In genomic region chr9:123044556-123044955, GRCh38 we compare ENCODE assay signal across 15 cellular contexts. TPM values are rescaled to one million over a fixed set of nuclear protein-coding genes. Genes with fewer than 3 reads are reported as not detected.
A peak's percentile ranks its signal among the peaks of the same experiment; 100 is the strongest.
DNase-seq lines count a peak whose midpoint lies in the region; ATAC-seq, FAIRE-seq and TF ChIP-seq lines count a peak whose summit lies in the region.
"Had no signal": no experiment of that assay in that cellular context is flagged by ENCODE, and none has a peak within 500 bp of the region (broad histone marks: within the 10 kb centered on the region; RNA-seq: fewer than 3 reads in every experiment).

No MANE protein-coding gene starts in this region.

- H3K27me3 ChIP-seq in ascending aorta (no peaks in the 10 kb centered on the region), transverse colon (no peaks in the 10 kb centered on the region), GM23338 (ENCODE audit: insufficient read depth) (no peaks in the 10 kb centered on the region), adrenal gland (no peaks in the 10 kb centered on the region)

- no peak for TF ChIP-seq EP300 in transverse colon (IDR thresholded peaks at IDR 0.05; ENCODE audit: low read depth)

- H3K9me3 ChIP-seq in ascending aorta (no peaks in the 10 kb centered on the region), transverse colon (no peaks in the 10 kb centered on the region), adrenal gland (replicated peaks in 1 of 3) (no peaks in the 10 kb centered on the region)

- TF ChIP-seq CTCF in ascending aorta (IDR thresholded peaks at IDR 0.05) (no peak), foreskin fibroblast (IDR thresholded peaks at IDR 0.05; ENCODE audit: low read depth, low read length) (no peak), transverse colon (IDR thresholded peaks at IDR 0.05) (no peak), GM23338 (conservative IDR thresholded peaks at IDR 0.05; ENCODE audit: low read depth in 2 of 2) (no peak), adrenal gland (IDR thresholded peaks at IDR 0.05) (no peak)

- peaks cover 2% of the 10 kb centered on the region for H3K27me3 Mint-ChIP-seq in GM23338 (ENCODE audit: insufficient read depth, low read depth, poor library complexity)
- H3K27me3 Mint-ChIP-seq: activated CD4-positive, alpha-beta T cell treated with anti-CD3 and anti-CD28 coated beads for 36 hours; stimulated activated naive B cell treated with anti-CD40 and anti-IgM and Interleukin-4, amounts not matched to agents 10 μg/mL and 1 μg/mL and 100 μg/mL, for 72 hours had no signal

- H3K27ac Mint-ChIP-seq in GM23338, result no peak overlapping the region
- H3K27ac Mint-ChIP-seq: activated CD4-positive, alpha-beta T cell treated with anti-CD3 and anti-CD28 coated beads for 36 hours; stimulated activated naive B cell treated with anti-CD40 and anti-IgM and Interleukin-4, amounts not matched to agents 10 μg/mL and 1 μg/mL and 100 μg/mL, for 72 hours; T-helper 1 cell treated with Interleukin-12 subunit alpha and Interleukin-12 subunit beta and Interleukin-4 antibody, amounts not matched to agents 30 μg/mL and 1 μg/mL, for 36 hours had no signal

- no peak overlapping the region for H2AFZ ChIP-seq in GM23338
- H2AFZ ChIP-seq: PC-9 had no signal

- in situ Hi-C loops in transverse colon (cut with MboI; ENCODE audit: low pct_ligation_motif_present in 1 of 4, low pct_unique_long_range_greater_than_20kb in 1 of 4, low sequenced_read_pairs in 3 of 4), result no loop called here

- H3K27ac ChIP-seq in ascending aorta (peak overlapping the region; percentile 75 to 82), transverse colon (peak overlapping the region; percentile 35 to 65 (median 55)), GM23338 (ENCODE audit: low read depth) (no peak overlapping the region), adrenal gland (no peak overlapping the region)
- H3K27ac ChIP-seq: PC-9 had no signal

- H3K36me3 ChIP-seq in ascending aorta, result no peaks in the 10 kb centered on the region
- H3K36me3 ChIP-seq in transverse colon, result no peaks in the 10 kb centered on the region
- no peaks in the 10 kb centered on the region for H3K36me3 ChIP-seq in GM23338 (ENCODE audit: insufficient read depth)
- H3K36me3 ChIP-seq in adrenal gland (replicated peaks in 1 of 2), result no peaks in the 10 kb centered on the region

- ATAC-seq in GM23338, result no peak
- ATAC-seq: activated CD4-positive, alpha-beta T cell treated with anti-CD3 and anti-CD28 coated beads for 36 hours; left colon; right cardiac atrium; stimulated activated naive B cell treated with anti-CD40 and anti-IgM and Interleukin-4, amounts not matched to agents 10 μg/mL and 1 μg/mL and 100 μg/mL, for 72 hours had no signal

- no peaks in the 10 kb centered on the region for H3F3A ChIP-seq in GM23338 (replicated peaks; ENCODE audit: low read depth)

- H3K4me3 ChIP-seq in ascending aorta (no peak overlapping the region), foreskin fibroblast (ENCODE audit: low read depth in 1 of 2, low read length in 2 of 2) (no peak overlapping the region), transverse colon (no peak overlapping the region), GM23338 (no peak overlapping the region), adrenal gland (no peak overlapping the region)
- H3K4me3 ChIP-seq: PC-9 had no signal

- no peaks in the 10 kb centered on the region for H3K9me2 ChIP-seq in GM23338 (ENCODE audit: insufficient read depth)

- no peaks in the 10 kb centered on the region for H3K79me2 ChIP-seq in GM23338 (replicated peaks; ENCODE audit: insufficient read depth)

- H3K36me3 Mint-ChIP-seq in GM23338 (ENCODE audit: low read depth), result peaks cover 11% of the 10 kb centered on the region; the same call in 2 of the 3 replicates

- H3K4me2 ChIP-seq in GM23338, result no peak overlapping the region
- H3K4me2 ChIP-seq: PC-9 had no signal

- no peak overlapping the region for H3K4me3 Mint-ChIP-seq in GM23338
- H3K4me3 Mint-ChIP-seq: activated CD4-positive, alpha-beta T cell treated with anti-CD3 and anti-CD28 coated beads for 36 hours; stimulated activated naive B cell treated with anti-CD40 and anti-IgM and Interleukin-4, amounts not matched to agents 10 μg/mL and 1 μg/mL and 100 μg/mL, for 72 hours; T-helper 1 cell treated with Interleukin-12 subunit alpha and Interleukin-12 subunit beta and Interleukin-4 antibody, amounts not matched to agents 30 μg/mL and 1 μg/mL, for 36 hours had no signal

- WGBS in transverse colon (ENCODE audit: low coverage in 1 of 2), 2 donors, result 69 to 76% methylated on average over 4 of the region's 4 CpGs
- 86 to 87% (median 87%) methylated on average over 4 of the region's 4 CpGs for WGBS in adrenal gland, 4 donors

- intact Hi-C loops in ascending aorta (cut with DNase I) (no loop called here), transverse colon (cut with DNase I; ENCODE audit: low total_unique reads) (no loop called here), adrenal gland (cut with DNase I) (no loop called here)

- no peaks in the 10 kb centered on the region; the same call in 1 of the 2 replicates for H4K20me1 ChIP-seq in GM23338 (replicated peaks; ENCODE audit: insufficient read depth)

- no peaks in the 10 kb centered on the region for H3K9me3 Mint-ChIP-seq in GM23338

- DNase-seq in GM12892 (ENCODE audit: insufficient read length) (no peak), ascending aorta (ENCODE audit: low spot score in 2 of 2) (no peak), foreskin fibroblast (peak; percentile 66 to 89), transverse colon (no peak), DMS 273 (lab: John Stamatoyannopoulos, UW; ENCODE audit: unreplicated experiment) (no peak), GM23338 (ENCODE audit: low spot score) (no peak), adrenal gland (no peak)
- DNase-seq: activated CD4-positive, alpha-beta T cell treated with anti-CD3 and anti-CD28 coated beads for 36 hours; activated T-cell treated with anti-CD3 and anti-CD28 coated beads, Interleukin-2, amount 50 U/mL, for 1 hour; left colon; NCI-H1092 treated with DMSO at 0.1 percent for 48 hours; PC-9; right cardiac atrium; stimulated activated naive B cell treated with anti-CD40 and anti-IgM and Interleukin-4, amounts not matched to agents 10 μg/mL and 1 μg/mL and 100 μg/mL, for 72 hours had no signal

- TF ChIP-seq POLR2A in GM12892 (IDR thresholded peaks at IDR 0.05; ENCODE audit: low read depth, low read length) (no peak), transverse colon (IDR thresholded peaks at IDR 0.05) (no peak), adrenal gland (IDR thresholded peaks at IDR 0.05) (no peak)

- H3K4me1 Mint-ChIP-seq in GM23338, result no peaks in the 10 kb centered on the region; the same call in 2 of the 3 replicates
- H3K4me1 Mint-ChIP-seq: activated CD4-positive, alpha-beta T cell treated with anti-CD3 and anti-CD28 coated beads for 36 hours had no signal

- H3K4me1 ChIP-seq in ascending aorta (peaks cover 3 to 58% of the 10 kb centered on the region in 2 donors), transverse colon (peaks cover 9 to 38% (median 14%) of the 10 kb centered on the region in 4 donors), GM23338 (ENCODE audit: insufficient read depth) (no peaks in the 10 kb centered on the region), adrenal gland (replicated peaks in 1 of 2) (peaks cover 0 to 17% of the 10 kb centered on the region in 2 donors)

- peak; percentile 24 for FAIRE-seq in GM12892 (lab: Jason Lieb, UNC)

TF ChIP-seq in GM23338, 12 proteins besides CTCF, POLR2A, EP300 and RAD21 (continues in another document):
- TF ChIP-seq EZH2 (IDR thresholded peaks at IDR 0.05; ENCODE audit: low read depth, unreplicated experiment), result no peak
- no peak for TF ChIP-seq ZNF114 (CRISPR knock-in tag; IDR thresholded peaks at IDR 0.05)

RNA-seq across cellular contexts. Expression of gene GPR21, which starts 11.1 kb away (rescaled TPM):
- polyA plus RNA-seq in GM12892 (2012; ENCODE audit: missing spikeins), result 0.38 TPM
- total RNA-seq in ascending aorta (5.7 TPM), transverse colon (1 to 10 TPM in 1 of 4 donors, not detected in 3; 3.0 TPM), adrenal gland (1 to 10 TPM in 3 of 8 donors, under 1 TPM in 3, not detected in 2; 0.14 to 1.7 (median 1.2) TPM)
- total RNA-seq in GM23338 (2014; rRNA removed; shearing (Covaris generic)), result 0.90 and 1.9 TPM in 2 replicates
- polyA plus RNA-seq in GM23338 (2016; fragmentation: Nextera tagmentation; extraction: Ambion mirVana) (0.24 TPM in 1 of 2 replicates, not detected in the other), adrenal gland (under 1 TPM in 2 of 3 donors, not detected in 1; 0.22 to 0.32 TPM)

Comparison
In these comparisons a context has a peak if more than half of its experiments do, and no peak if none do; other contexts are left out.
1. DNase-seq: peak in foreskin fibroblast (2 of 2); none in GM12892 (single experiment), ascending aorta (0 of 2), transverse colon (single experiment), DMS 273 (single experiment), GM23338 (single experiment) and adrenal gland (0 of 7).
2. H3K27ac ChIP-seq: peak in ascending aorta (2 of 2) and transverse colon (4 of 4); none in GM23338 (single experiment) and adrenal gland (0 of 5).